Comparison of ENCODE assay signal across 14 cellular contexts in the genomic region with DNA sequence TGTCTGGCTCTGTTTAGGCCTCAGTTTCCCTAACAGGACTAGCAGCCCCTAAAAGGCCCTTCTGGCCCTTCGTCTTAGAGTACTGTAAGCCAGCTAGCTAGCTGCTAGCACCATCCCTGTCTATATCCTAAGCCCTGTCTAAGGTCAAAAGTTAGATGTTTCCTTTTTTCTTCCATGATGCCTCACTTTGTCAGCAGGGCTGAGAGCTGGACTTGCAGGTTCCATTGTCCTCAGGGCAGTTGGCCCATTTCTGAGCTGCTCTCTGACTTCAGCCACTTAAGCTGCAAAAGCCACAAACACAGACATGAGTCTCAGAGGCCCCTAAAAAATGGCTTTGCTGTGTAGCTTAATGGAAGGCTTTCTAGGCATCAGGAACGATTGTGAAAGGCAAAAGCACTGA.
DNase-seq lines count a peak whose midpoint lies in the region; ATAC-seq and TF ChIP-seq lines count a peak whose summit lies in the region.
"Had no signal": no experiment of that assay in that cellular context is flagged by ENCODE, and none has a peak within 500 bp of the region (broad histone marks: within the 10 kb centered on the region; RNA-seq: fewer than 3 reads in every experiment).

No MANE protein-coding gene starts in this region.

- ATAC-seq in GM18868 (IDR thresholded peaks at IDR 0.05; ENCODE audit: unreplicated experiment) (no peak), HG03442 (IDR thresholded peaks at IDR 0.05; ENCODE audit: unreplicated experiment) (no peak), GM21526 (IDR thresholded peaks at IDR 0.05; ENCODE audit: low FRiP score, unreplicated experiment) (no peak)
- ATAC-seq: A549 had no signal

- peak overlapping the region; percentile 50 for H3K27ac ChIP-seq in caudate nucleus (ENCODE audit: low read depth, low read length)
- H3K27ac ChIP-seq: A549, C4-2B, GM23248 had no signal

- H3K27me3 Mint-ChIP-seq in osteocyte (ENCODE audit: unreplicated experiment), result no peaks in the 10 kb centered on the region
- H3K27me3 Mint-ChIP-seq: CD4-positive, alpha-beta memory T cell had no signal

- H3K27ac Mint-ChIP-seq in osteocyte (ENCODE audit: unreplicated experiment), result no peak overlapping the region
- H3K27ac Mint-ChIP-seq: CD4-positive, alpha-beta memory T cell had no signal

- no peaks in the 10 kb centered on the region for H3K36me3 Mint-ChIP-seq in osteocyte (ENCODE audit: unreplicated experiment)
- H3K36me3 Mint-ChIP-seq: CD4-positive, alpha-beta memory T cell had no signal

- H3K4me3 Mint-ChIP-seq in osteocyte (ENCODE audit: unreplicated experiment), result no peak overlapping the region
- H3K4me3 Mint-ChIP-seq: CD4-positive, alpha-beta memory T cell had no signal

- DNase-seq in caudate nucleus (lab: John Stamatoyannopoulos, UW) (no peak), globus pallidus (ENCODE audit: low spot score) (peak; percentile 41), osteocyte (ENCODE audit: extremely low spot score, unreplicated experiment) (peak; percentile 54)
- DNase-seq in activated CD8-positive, alpha-beta memory T cell treated with anti-CD3 and anti-CD28 coated beads, Interleukin-2, amount 50 U/mL, for 48 hours, result no peak
- DNase-seq: BE2C; CD4-positive, alpha-beta memory T cell; DMS79; GM23248; H7 had no signal

- TF ChIP-seq CTCF in osteocyte (IDR thresholded peaks at IDR 0.05), result no peak

- no peaks in the 10 kb centered on the region for H3K4me1 Mint-ChIP-seq in osteocyte (ENCODE audit: unreplicated experiment)
- H3K4me1 Mint-ChIP-seq: CD4-positive, alpha-beta memory T cell had no signal

- peaks cover 26% of the 10 kb centered on the region for H3K9me3 Mint-ChIP-seq in osteocyte (ENCODE audit: unreplicated experiment)

Comparison
In these comparisons a context has a peak if more than half of its experiments do, and no peak if none do; other contexts are left out.
1. DNase-seq: peak in globus pallidus (single experiment) and osteocyte (single experiment); none in caudate nucleus (0 of 61) and activated CD8-positive, alpha-beta memory T cell treated with anti-CD3 and anti-CD28 coated beads, Interleukin-2, amount 50 U/mL, for 48 hours (single experiment).